ENCODE assay signal across 9 cellular contexts in genomic region chr15:40055576-40056293, GRCh38. TPM values are rescaled to one million over a fixed set of nuclear protein-coding genes. Genes with fewer than 3 reads are reported as not detected.
A peak's percentile ranks its signal among the peaks of the same experiment; 100 is the strongest.
DNase-seq lines count a peak whose midpoint lies in the region; ATAC-seq and TF ChIP-seq lines count a peak whose summit lies in the region.
"Had no signal": no experiment of that assay in that cellular context is flagged by ENCODE, and none has a peak within 500 bp of the region (broad histone marks: within the 10 kb centered on the region; RNA-seq: fewer than 3 reads in every experiment).

No MANE protein-coding gene starts in this region.

- peaks cover 51% of the 10 kb centered on the region for H3K4me1 Mint-ChIP-seq in activated CD8-positive, alpha-beta memory T cell treated with anti-CD3 and anti-CD28 coated beads, Interleukin-2, amount 10 ng/mL, durations not matched to agents 7 days and 5 days
- H3K4me1 Mint-ChIP-seq in osteocyte (ENCODE audit: unreplicated experiment): peaks cover 52% of the 10 kb centered on the region
- H3K4me1 Mint-ChIP-seq in natural killer cell treated with Interleukin-12 subunit alpha and Interleukin-12 subunit beta and Interleukin-15 and Interleukin-18, amount 100 ng/mL, for 72 hours (ENCODE audit: low read depth in 2 of 2): peaks cover 25 to 37% of the 10 kb centered on the region in 2 donors

- TF ChIP-seq CTCF in coronary artery (IDR thresholded peaks at IDR 0.05) (no peak), prostate gland (IDR thresholded peaks at IDR 0.05) (no peak), osteocyte (IDR thresholded peaks at IDR 0.05) (no peak)

- H3K27ac Mint-ChIP-seq in activated CD8-positive, alpha-beta memory T cell treated with anti-CD3 and anti-CD28 coated beads, Interleukin-2, amount 10 ng/mL, durations not matched to agents 7 days and 5 days: no peak overlapping the region
- H3K27ac Mint-ChIP-seq in osteocyte (ENCODE audit: unreplicated experiment): no peak overlapping the region
- H3K27ac Mint-ChIP-seq in natural killer cell treated with Interleukin-12 subunit alpha and Interleukin-12 subunit beta and Interleukin-15 and Interleukin-18, amount 100 ng/mL, for 72 hours: no peak overlapping the region

- no peak overlapping the region for H3K4me3 Mint-ChIP-seq in activated CD8-positive, alpha-beta memory T cell treated with anti-CD3 and anti-CD28 coated beads, Interleukin-2, amount 10 ng/mL, durations not matched to agents 7 days and 5 days
- no peak overlapping the region for H3K4me3 Mint-ChIP-seq in osteocyte (ENCODE audit: unreplicated experiment)
- no peak overlapping the region for H3K4me3 Mint-ChIP-seq in natural killer cell treated with Interleukin-12 subunit alpha and Interleukin-12 subunit beta and Interleukin-15 and Interleukin-18, amount 100 ng/mL, for 72 hours
- H3K4me3 Mint-ChIP-seq: activated CD4-positive, alpha-beta memory T cell treated with anti-CD3 and anti-CD28 coated beads for 36 hours had no signal

- H3K36me3 ChIP-seq in prostate gland: no peaks in the 10 kb centered on the region

- intact Hi-C loops in prostate gland (cut with DNase I): no loop called here

- H3K9me3 ChIP-seq in prostate gland: no peaks in the 10 kb centered on the region

- ATAC-seq in activated CD8-positive, alpha-beta memory T cell treated with anti-CD3 and anti-CD28 coated beads, Interleukin-2, amount 10 ng/mL, durations not matched to agents 7 days and 5 days: no peak
- ATAC-seq in natural killer cell treated with Interleukin-12 subunit alpha and Interleukin-12 subunit beta and Interleukin-15 and Interleukin-18, amount 100 ng/mL, for 72 hours: no peak

- CTCF ChIA-PET in activated CD8-positive, alpha-beta memory T cell treated with anti-CD3 and anti-CD28 coated beads, Interleukin-2, amount 10 ng/mL, durations not matched to agents 7 days and 5 days (lab: Charles Lee): interaction anchor here (1.2 to 5.1 kb wide), 4 partner anchors 10 to 51 kb away, joined by 3 to 37 read pairs (median 7); no protein-coding TSS in a partner anchor

- no peak for TF ChIP-seq POLR2A in prostate gland (IDR thresholded peaks at IDR 0.05)

- no peak overlapping the region for H3K4me3 ChIP-seq in coronary artery
- H3K4me3 ChIP-seq in prostate gland: no peak overlapping the region

- DNase-seq in GF-D8 (lab: John Stamatoyannopoulos, UW) (peak; percentile 39), NCI-H526 (lab: John Stamatoyannopoulos, UW) (peak; percentile 11 to 71), coronary artery (ENCODE audit: low spot score) (peak; percentile 64), prostate gland (ENCODE audit: low spot score) (peak; percentile 66), DMS53 (lab: John Stamatoyannopoulos, UW) (no peak), osteocyte (ENCODE audit: extremely low spot score, unreplicated experiment) (no peak)
- no peak for DNase-seq in activated CD8-positive, alpha-beta memory T cell treated with anti-CD3 and anti-CD28 coated beads, Interleukin-2, amount 10 ng/mL, durations not matched to agents 7 days and 5 days
- DNase-seq in natural killer cell treated with Interleukin-12 subunit alpha and Interleukin-12 subunit beta and Interleukin-15 and Interleukin-18, amount 100 ng/mL, for 72 hours (ENCODE audit: low spot score): no peak
- DNase-seq: activated CD4-positive, alpha-beta memory T cell treated with anti-CD3 and anti-CD28 coated beads for 36 hours had no signal

- H3K36me3 Mint-ChIP-seq in activated CD8-positive, alpha-beta memory T cell treated with anti-CD3 and anti-CD28 coated beads, Interleukin-2, amount 10 ng/mL, durations not matched to agents 7 days and 5 days: peaks cover 8% of the 10 kb centered on the region
- H3K36me3 Mint-ChIP-seq in osteocyte (ENCODE audit: unreplicated experiment): no peaks in the 10 kb centered on the region
- no peaks in the 10 kb centered on the region for H3K36me3 Mint-ChIP-seq in natural killer cell treated with Interleukin-12 subunit alpha and Interleukin-12 subunit beta and Interleukin-15 and Interleukin-18, amount 100 ng/mL, for 72 hours

- H3K27ac ChIP-seq in coronary artery: no peak overlapping the region
- H3K27ac ChIP-seq in prostate gland: peak overlapping the region in 1 of 2 donors; percentile 1

- no peaks in the 10 kb centered on the region for H3K9me3 Mint-ChIP-seq in activated CD8-positive, alpha-beta memory T cell treated with anti-CD3 and anti-CD28 coated beads, Interleukin-2, amount 10 ng/mL, durations not matched to agents 7 days and 5 days (ENCODE audit: low read depth)
- H3K9me3 Mint-ChIP-seq in osteocyte (ENCODE audit: unreplicated experiment): no peaks in the 10 kb centered on the region
- no peaks in the 10 kb centered on the region for H3K9me3 Mint-ChIP-seq in natural killer cell treated with Interleukin-12 subunit alpha and Interleukin-12 subunit beta and Interleukin-15 and Interleukin-18, amount 100 ng/mL, for 72 hours
- H3K9me3 Mint-ChIP-seq: activated CD4-positive, alpha-beta memory T cell treated with anti-CD3 and anti-CD28 coated beads for 36 hours had no signal

- peaks cover 5% of the 10 kb centered on the region for H3K27me3 Mint-ChIP-seq in activated CD8-positive, alpha-beta memory T cell treated with anti-CD3 and anti-CD28 coated beads, Interleukin-2, amount 10 ng/mL, durations not matched to agents 7 days and 5 days
- H3K27me3 Mint-ChIP-seq in osteocyte (ENCODE audit: unreplicated experiment): no peaks in the 10 kb centered on the region
- no peaks in the 10 kb centered on the region for H3K27me3 Mint-ChIP-seq in natural killer cell treated with Interleukin-12 subunit alpha and Interleukin-12 subunit beta and Interleukin-15 and Interleukin-18, amount 100 ng/mL, for 72 hours
- H3K27me3 Mint-ChIP-seq: activated CD4-positive, alpha-beta memory T cell treated with anti-CD3 and anti-CD28 coated beads for 36 hours had no signal

- WGBS in prostate gland: 61% methylated on average over 14 of the region's 14 CpGs

- H3K27me3 ChIP-seq in prostate gland (replicated peaks; ENCODE audit: insufficient read depth): no peaks in the 10 kb centered on the region

- H3K4me1 ChIP-seq in prostate gland (replicated peaks): no peaks in the 10 kb centered on the region

RNA-seq across cellular contexts. Expression of gene SRP14, which starts 16.8 kb away (rescaled TPM):
- total RNA-seq in prostate gland: 100 to 1,000 TPM; 366 to 428 TPM
- total RNA-seq in activated CD8-positive, alpha-beta memory T cell treated with anti-CD3 and anti-CD28 coated beads, Interleukin-2, amount 10 ng/mL, durations not matched to agents 7 days and 5 days: 100 to 1,000 TPM; 150 to 160 TPM
- 181 and 196 TPM in 2 replicates for total RNA-seq in osteocyte
- 100 to 1,000 TPM in 1 of 2 donors, 10 to 100 TPM in 1; 92.6 to 137 TPM for total RNA-seq in natural killer cell treated with Interleukin-12 subunit alpha and Interleukin-12 subunit beta and Interleukin-15 and Interleukin-18, amount 100 ng/mL, for 72 hours

RNA-seq across cellular contexts. Expression of gene BMF, which starts 52.9 kb away (rescaled TPM):
- total RNA-seq in prostate gland: 10 to 100 TPM in 1 of 2 donors, 1 to 10 TPM in 1; 8.8 to 19.0 TPM
- 10 to 100 TPM in 1 of 2 experiments, 1 to 10 TPM in 1; 3.6 to 13.0 TPM for total RNA-seq in activated CD8-positive, alpha-beta memory T cell treated with anti-CD3 and anti-CD28 coated beads, Interleukin-2, amount 10 ng/mL, durations not matched to agents 7 days and 5 days
- total RNA-seq in osteocyte: 39.3 and 46.6 TPM in 2 replicates
- total RNA-seq in natural killer cell treated with Interleukin-12 subunit alpha and Interleukin-12 subunit beta and Interleukin-15 and Interleukin-18, amount 100 ng/mL, for 72 hours: 1 to 10 TPM; 1.8 to 4.6 TPM

Comparison
In these comparisons a context has a peak if more than half of its experiments do, and no peak if none do; other contexts are left out.
1. DNase-seq: peak in GF-D8 (single experiment), NCI-H526 (2 of 2), coronary artery (single experiment) and prostate gland (single experiment); none in DMS53 (single experiment), activated CD8-positive, alpha-beta memory T cell treated with anti-CD3 and anti-CD28 coated beads, Interleukin-2, amount 10 ng/mL, durations not matched to agents 7 days and 5 days (single experiment), osteocyte (single experiment) and natural killer cell treated with Interleukin-12 subunit alpha and Interleukin-12 subunit beta and Interleukin-15 and Interleukin-18, amount 100 ng/mL, for 72 hours (single experiment).